12 cellular contexts compared by ENCODE assay signal in genomic region chr3:111603679-111604643, GRCh38. TPM values are rescaled to one million over a fixed set of nuclear protein-coding genes. Genes with fewer than 3 reads are reported as not detected.
DNase-seq lines count a peak whose midpoint lies in the region; ATAC-seq and TF ChIP-seq lines count a peak whose summit lies in the region.
"Had no signal": no experiment of that assay in that cellular context is flagged by ENCODE, and none has a peak within 500 bp of the region (broad histone marks: within the 10 kb centered on the region; RNA-seq: fewer than 3 reads in every experiment).

No MANE protein-coding gene starts in this region.

- H3K27me3 ChIP-seq in vagina = no peaks in the 10 kb centered on the region
- H3K27me3 ChIP-seq: colonic mucosa, stomach had no signal

- peaks cover 32% of the 10 kb centered on the region for H3K36me3 Mint-ChIP-seq in activated naive CD4-positive, alpha-beta T cell treated with anti-CD3 and anti-CD28 coated beads for 36 hours (ENCODE audit: low read depth)
- peaks cover 86% of the 10 kb centered on the region for H3K36me3 Mint-ChIP-seq in activated CD4-positive, alpha-beta memory T cell treated with anti-CD3 and anti-CD28 coated beads, Interleukin-2, amount 10 ng/mL, durations not matched to agents 7 days and 5 days (ENCODE audit: low read depth)
- peaks cover 72% of the 10 kb centered on the region for H3K36me3 Mint-ChIP-seq in stimulated activated naive CD8-positive, alpha-beta T cell treated with anti-CD3 and anti-CD28 coated beads, Interleukin-15, Interleukin-2, amounts not matched to agents 100 ng/mL and 50 ng/mL, for 24 hours (ENCODE audit: low read depth)
- H3K36me3 Mint-ChIP-seq in endothelial cell (ENCODE audit: low read depth, unreplicated experiment) = no peaks in the 10 kb centered on the region

- peaks cover 85% of the 10 kb centered on the region for H3K4me1 Mint-ChIP-seq in activated naive CD4-positive, alpha-beta T cell treated with anti-CD3 and anti-CD28 coated beads for 36 hours (ENCODE audit: low read depth)
- H3K4me1 Mint-ChIP-seq in activated CD4-positive, alpha-beta memory T cell treated with anti-CD3 and anti-CD28 coated beads, Interleukin-2, amount 10 ng/mL, durations not matched to agents 7 days and 5 days = peaks cover 81% of the 10 kb centered on the region
- peaks cover 95% of the 10 kb centered on the region for H3K4me1 Mint-ChIP-seq in stimulated activated naive CD8-positive, alpha-beta T cell treated with anti-CD3 and anti-CD28 coated beads, Interleukin-15, Interleukin-2, amounts not matched to agents 100 ng/mL and 50 ng/mL, for 24 hours (ENCODE audit: low read depth)
- H3K4me1 Mint-ChIP-seq in endothelial cell (ENCODE audit: unreplicated experiment) = no peaks in the 10 kb centered on the region

- no peak overlapping the region for H3K27ac ChIP-seq in vagina
- H3K27ac ChIP-seq: colonic mucosa, stomach had no signal

- H3K9me3 ChIP-seq in vagina = no peaks in the 10 kb centered on the region
- H3K9me3 ChIP-seq: colonic mucosa, stomach had no signal

- TF ChIP-seq POLR2A in vagina (IDR thresholded peaks at IDR 0.05) = no peak

- H3K27ac Mint-ChIP-seq in activated naive CD4-positive, alpha-beta T cell treated with anti-CD3 and anti-CD28 coated beads for 36 hours = peak overlapping the region; percentile 97
- peak overlapping the region; percentile 86 for H3K27ac Mint-ChIP-seq in activated CD4-positive, alpha-beta memory T cell treated with anti-CD3 and anti-CD28 coated beads, Interleukin-2, amount 10 ng/mL, durations not matched to agents 7 days and 5 days
- peak overlapping the region; percentile 98 for H3K27ac Mint-ChIP-seq in stimulated activated naive CD8-positive, alpha-beta T cell treated with anti-CD3 and anti-CD28 coated beads, Interleukin-15, Interleukin-2, amounts not matched to agents 100 ng/mL and 50 ng/mL, for 24 hours
- no peak overlapping the region for H3K27ac Mint-ChIP-seq in endothelial cell (ENCODE audit: unreplicated experiment)

- peak; percentile 70 for DNase-seq in activated naive CD4-positive, alpha-beta T cell treated with anti-CD3 and anti-CD28 coated beads for 36 hours
- no peak for DNase-seq in activated naive CD4-positive, alpha-beta T cell treated with anti-CD3 and anti-CD28 coated beads, Interleukin-2, amount 50 U/mL, for 16 hours
- no peak for DNase-seq in activated CD4-positive, alpha-beta memory T cell treated with anti-CD3 and anti-CD28 coated beads, Interleukin-2, amount 10 ng/mL, durations not matched to agents 7 days and 5 days
- DNase-seq in vagina (ENCODE audit: extremely low spot score in 2 of 2) = no peak
- no peak for DNase-seq in posterior cingulate gyrus
- DNase-seq in endothelial cell (ENCODE audit: low spot score) = no peak
- DNase-seq: colonic mucosa, Right ventricle myocardium superior, stomach had no signal

- no peaks in the 10 kb centered on the region for H3K4me1 ChIP-seq in vagina
- H3K4me1 ChIP-seq: colonic mucosa, stomach had no signal

- no peak overlapping the region for H3K4me3 ChIP-seq in vagina
- H3K4me3 ChIP-seq: colonic mucosa, stomach had no signal

- POLR2A ChIA-PET in activated CD4-positive, alpha-beta memory T cell treated with anti-CD3 and anti-CD28 coated beads, Interleukin-2, amount 10 ng/mL, durations not matched to agents 7 days and 5 days (lab: Charles Lee) = interaction anchor here (0.9 to 3.9 kb wide), 6 partner anchors 9 to 376 kb away, joined by 3 to 22 read pairs (median 4); partner anchors contain the start of gene ZBED2

- no peaks in the 10 kb centered on the region for H3K36me3 ChIP-seq in vagina
- H3K36me3 ChIP-seq: colonic mucosa, stomach had no signal

- no peaks in the 10 kb centered on the region for H3K9me3 Mint-ChIP-seq in activated naive CD4-positive, alpha-beta T cell treated with anti-CD3 and anti-CD28 coated beads for 36 hours
- H3K9me3 Mint-ChIP-seq in activated CD4-positive, alpha-beta memory T cell treated with anti-CD3 and anti-CD28 coated beads, Interleukin-2, amount 10 ng/mL, durations not matched to agents 7 days and 5 days = peaks cover 3% of the 10 kb centered on the region
- H3K9me3 Mint-ChIP-seq in stimulated activated naive CD8-positive, alpha-beta T cell treated with anti-CD3 and anti-CD28 coated beads, Interleukin-15, Interleukin-2, amounts not matched to agents 100 ng/mL and 50 ng/mL, for 24 hours = peaks cover 2% of the 10 kb centered on the region
- H3K9me3 Mint-ChIP-seq in endothelial cell (ENCODE audit: unreplicated experiment) = no peaks in the 10 kb centered on the region

- TF ChIP-seq CTCF in vagina (IDR thresholded peaks at IDR 0.05) = no peak
- no peak for TF ChIP-seq CTCF in endothelial cell (IDR thresholded peaks at IDR 0.05; ENCODE audit: unreplicated experiment)

- ATAC-seq in GM21786 (IDR thresholded peaks at IDR 0.05; ENCODE audit: unreplicated experiment) = peak; percentile 68

- CTCF ChIA-PET in activated naive CD4-positive, alpha-beta T cell treated with anti-CD3 and anti-CD28 coated beads for 36 hours (lab: Charles Lee) = interaction anchor here (1.2 to 3.0 kb wide), 8 partner anchors 11 to 67 kb away, joined by 3 to 23 read pairs (median 4); no protein-coding TSS in a partner anchor
- CTCF ChIA-PET in activated CD4-positive, alpha-beta memory T cell treated with anti-CD3 and anti-CD28 coated beads, Interleukin-2, amount 10 ng/mL, durations not matched to agents 7 days and 5 days (lab: Charles Lee) = interaction anchor here (1.5 to 2.1 kb wide), 2 partner anchors 12 to 26 kb away, joined by 4 to 9 read pairs; no protein-coding TSS in a partner anchor

- H3K27me3 Mint-ChIP-seq in activated naive CD4-positive, alpha-beta T cell treated with anti-CD3 and anti-CD28 coated beads for 36 hours (ENCODE audit: low read depth) = no peaks in the 10 kb centered on the region
- H3K27me3 Mint-ChIP-seq in activated CD4-positive, alpha-beta memory T cell treated with anti-CD3 and anti-CD28 coated beads, Interleukin-2, amount 10 ng/mL, durations not matched to agents 7 days and 5 days = no peaks in the 10 kb centered on the region
- H3K27me3 Mint-ChIP-seq in stimulated activated naive CD8-positive, alpha-beta T cell treated with anti-CD3 and anti-CD28 coated beads, Interleukin-15, Interleukin-2, amounts not matched to agents 100 ng/mL and 50 ng/mL, for 24 hours = no peaks in the 10 kb centered on the region
- peaks cover 2% of the 10 kb centered on the region for H3K27me3 Mint-ChIP-seq in endothelial cell (ENCODE audit: unreplicated experiment)

- intact Hi-C loops in activated naive CD4-positive, alpha-beta T cell treated with anti-CD3 and anti-CD28 coated beads for 36 hours (cut with micrococcal nuclease) = loop anchor here (1.0 to 2.0 kb wide), 3 partner anchors 8 to 895 kb away; partner anchors contain the start of gene BTLA
- intact Hi-C loops in vagina (cut with DNase I) = no loop called here
- intact Hi-C loops in posterior cingulate gyrus (cut with DNase I) = no loop called here

- H3K4me3 Mint-ChIP-seq in activated naive CD4-positive, alpha-beta T cell treated with anti-CD3 and anti-CD28 coated beads for 36 hours = peak overlapping the region; percentile 53
- no peak overlapping the region for H3K4me3 Mint-ChIP-seq in activated CD4-positive, alpha-beta memory T cell treated with anti-CD3 and anti-CD28 coated beads, Interleukin-2, amount 10 ng/mL, durations not matched to agents 7 days and 5 days
- peak overlapping the region; percentile 75 for H3K4me3 Mint-ChIP-seq in stimulated activated naive CD8-positive, alpha-beta T cell treated with anti-CD3 and anti-CD28 coated beads, Interleukin-15, Interleukin-2, amounts not matched to agents 100 ng/mL and 50 ng/mL, for 24 hours
- no peak overlapping the region for H3K4me3 Mint-ChIP-seq in endothelial cell (ENCODE audit: unreplicated experiment)

RNA-seq across cellular contexts. Expression of gene ZBED2, which starts 8.8 kb away (rescaled TPM):
- 100 to 1,000 TPM; 394 to 397 TPM for total RNA-seq in activated naive CD4-positive, alpha-beta T cell treated with anti-CD3 and anti-CD28 coated beads for 36 hours
- 10 to 100 TPM; 36.6 to 38.7 TPM for total RNA-seq in activated CD4-positive, alpha-beta memory T cell treated with anti-CD3 and anti-CD28 coated beads, Interleukin-2, amount 10 ng/mL, durations not matched to agents 7 days and 5 days
- 4.9 TPM for total RNA-seq in vagina
- not detected for total RNA-seq in endothelial cell (ENCODE audit: unreplicated experiment)
- total RNA-seq: mesenteric fat pad, Right ventricle myocardium superior, stomach had no signal

Comparison
In these comparisons a context has a peak if more than half of its experiments do, and no peak if none do; other contexts are left out.
1. H3K4me3 Mint-ChIP-seq: peak in activated naive CD4-positive, alpha-beta T cell treated with anti-CD3 and anti-CD28 coated beads for 36 hours (single experiment) and stimulated activated naive CD8-positive, alpha-beta T cell treated with anti-CD3 and anti-CD28 coated beads, Interleukin-15, Interleukin-2, amounts not matched to agents 100 ng/mL and 50 ng/mL, for 24 hours (single experiment); none in activated CD4-positive, alpha-beta memory T cell treated with anti-CD3 and anti-CD28 coated beads, Interleukin-2, amount 10 ng/mL, durations not matched to agents 7 days and 5 days (single experiment) and endothelial cell (single experiment).
2. RNA of gene ZBED2, which starts 8.8 kb away (total RNA-seq): 394 to 397 TPM in activated naive CD4-positive, alpha-beta T cell treated with anti-CD3 and anti-CD28 coated beads for 36 hours; 36.6 to 38.7 TPM in activated CD4-positive, alpha-beta memory T cell treated with anti-CD3 and anti-CD28 coated beads, Interleukin-2, amount 10 ng/mL, durations not matched to agents 7 days and 5 days, 4.9 TPM in vagina (single experiment) and not detected in endothelial cell (single experiment); every median in the first group is over 4 times any median in the second.